In genomic region chr1:211889307-211890090, GRCh38 we compare ENCODE assay signal across 7 cellular contexts. TPM values are rescaled to one million over a fixed set of nuclear protein-coding genes. Genes with fewer than 3 reads are reported as not detected.
A peak's percentile ranks its signal among the peaks of the same experiment; 100 is the strongest.
DNase-seq lines count a peak whose midpoint lies in the region; ATAC-seq, FAIRE-seq and TF ChIP-seq lines count a peak whose summit lies in the region.
"Not testable (repeated sequence)": the region's sequence is repeated elsewhere in the genome, so short reads cannot be mapped to it uniquely, and the experiment has no call there.

No MANE protein-coding gene starts in this region.

- TF ChIP-seq RAD21 in K562 (CRISPR knock-in tag; conservative IDR thresholded peaks at IDR 0.05 in 1 of 2, IDR thresholded peaks at IDR 0.05 in 1 of 2): not testable (repeated sequence)

- not testable (repeated sequence) for H3K9me3 Mint-ChIP-seq in neural progenitor cell

- not testable (repeated sequence) for H3K36me3 ChIP-seq in NT2/D1 (ENCODE audit: insufficient read depth, insufficient read length, low read length); K562 (ENCODE audit: control insufficient read depth, insufficient read depth, low read length); esophagus muscularis mucosa; iPS-15b (ENCODE audit: control insufficient read depth, insufficient read depth, low read length); mesendoderm (ENCODE audit: control insufficient read depth, insufficient read depth, low read length); neural progenitor cell

- peak overlapping the region; percentile 79 for H3K4me3 Mint-ChIP-seq in neural progenitor cell

- not testable (repeated sequence) for H3K4me2 ChIP-seq in K562 (ENCODE audit: insufficient read depth, low read length); mesendoderm (ENCODE audit: low read length)
- peak overlapping the region; percentile 73 for H3K4me2 ChIP-seq in neural progenitor cell

- peak overlapping the region; percentile 82 for H3K56ac ChIP-seq in mesendoderm (ENCODE audit: low read length)

- H3K27ac Mint-ChIP-seq in neural progenitor cell: peak overlapping the region; percentile 33

- in situ Hi-C loops in K562 (cut with MboI): not testable (repeated sequence)

- H2BK5ac ChIP-seq in mesendoderm (ENCODE audit: low read length): not testable (repeated sequence)

- not testable (repeated sequence) for BruUV-seq in K562 (replicated peaks; lab: Mats Ljungman, UMichigan)

- ATAC-seq in K562: not testable (repeated sequence)

- H3K4ac ChIP-seq in mesendoderm (ENCODE audit: low read depth, low read length): not testable (repeated sequence)

- not testable (repeated sequence) for FAIRE-seq in K562 (lab: Jason Lieb, UNC)

- H2BK15ac ChIP-seq in mesendoderm (replicated peaks; ENCODE audit: low read depth): not testable (repeated sequence)

- TF ChIP-seq EP300 in K562 (IDR thresholded peaks at IDR 0.05; ENCODE audit: low read length); esophagus muscularis mucosa (IDR thresholded peaks at IDR 0.05): not testable (repeated sequence)

- not testable (repeated sequence) for H3K27me3 ChIP-seq in NT2/D1 (ENCODE audit: insufficient read depth, insufficient read length); esophagus muscularis mucosa; iPS-15b (ENCODE audit: control insufficient read depth, insufficient read depth, low read length); mesendoderm (ENCODE audit: insufficient read depth, low read length, poor library complexity); neural progenitor cell
- peaks cover 13 to 19% of the 10 kb centered on the region in 2 experiments for H3K27me3 ChIP-seq in K562 (ENCODE audit: control insufficient read depth in 2 of 2, insufficient read depth in 2 of 2, low read length in 2 of 2)

- H3K18ac ChIP-seq in mesendoderm (ENCODE audit: low read length): peak overlapping the region; percentile 32

- not testable (repeated sequence) for H3K4me1 ChIP-seq in NT2/D1 (ENCODE audit: insufficient read depth, insufficient read length); K562 (replicated peaks in 1 of 2; ENCODE audit: control insufficient read depth in 2 of 2, insufficient read depth in 2 of 2, low read length in 2 of 2); esophagus muscularis mucosa; iPS-15b (ENCODE audit: control insufficient read depth, insufficient read depth, low read length); mesendoderm (ENCODE audit: control insufficient read depth, low read depth, low read length); neural progenitor cell

- CTCF ChIA-PET in K562 (lab: Yijun Ruan, JAX; ENCODE audit: low intra/inter-chr PET ratio): not testable (repeated sequence)

- H3K4me3 ChIP-seq in GM08714 (ENCODE audit: low read length) (peak overlapping the region; percentile 40; the same call in 1 of the 2 replicates), NT2/D1 (ENCODE audit: insufficient read length, low read depth) (peak overlapping the region; percentile 29), esophagus muscularis mucosa (peak overlapping the region in 3 of 4 donors; percentile 14 to 28 (median 16)), iPS-15b (ENCODE audit: low read depth, low read length) (peak overlapping the region; percentile 42), neural progenitor cell (peak overlapping the region; percentile 49)
- H3K4me3 ChIP-seq in K562; mesendoderm (ENCODE audit: low read length): not testable (repeated sequence)

- H3K9ac ChIP-seq in NT2/D1 (ENCODE audit: insufficient read length, low read depth) (peak overlapping the region; percentile 59), iPS-15b (ENCODE audit: low read depth, low read length) (peak overlapping the region; percentile 74), mesendoderm (ENCODE audit: low read length) (peak overlapping the region; percentile 50)
- H3K9ac ChIP-seq in K562 (ENCODE audit: insufficient read depth in 1 of 2, low read depth in 2 of 2, low read length in 2 of 2); neural progenitor cell: not testable (repeated sequence)

- not testable (repeated sequence) for H4K8ac ChIP-seq in mesendoderm (ENCODE audit: low read depth, low read length)

- POLR2A ChIA-PET in K562 (lab: Yijun Ruan, JAX): not testable (repeated sequence)

- not testable (repeated sequence) for TF ChIP-seq CTCF in K562 (IDR thresholded peaks at IDR 0.05 in 2 of 3, conservative IDR thresholded peaks at IDR 0.05 in 1 of 3; ENCODE audit: insufficient read depth in 2 of 3, low read depth in 1 of 3, low read length in 3 of 3); esophagus muscularis mucosa (IDR thresholded peaks at IDR 0.05); neural progenitor cell (IDR thresholded peaks at IDR 0.05)

- not testable (repeated sequence) for H3F3A ChIP-seq in neural progenitor cell (ENCODE audit: low read depth)

- not testable (repeated sequence) for H3K36me3 Mint-ChIP-seq in neural progenitor cell

- not testable (repeated sequence) for H4K20me1 ChIP-seq in K562 (replicated peaks; ENCODE audit: control insufficient read depth, insufficient read depth, low read length); neural progenitor cell (ENCODE audit: low read depth)

- peak; percentile 23 for DNase-seq in NT2/D1 (ENCODE audit: low read depth, low spot score)
- not testable (repeated sequence) for DNase-seq in K562 (ENCODE audit: extremely low read depth in 1 of 4, low spot score in 3 of 4); esophagus muscularis mucosa (ENCODE audit: extremely low spot score)
- peak; percentile 48 for DNase-seq in mesendoderm
- peak; percentile 58 for DNase-seq in neural progenitor cell (ENCODE audit: low spot score)

- H3K4me1 Mint-ChIP-seq in neural progenitor cell: peaks cover 30% of the 10 kb centered on the region

- not testable (repeated sequence) for H3K79me2 ChIP-seq in K562 (ENCODE audit: control insufficient read depth, insufficient read depth, low read length); mesendoderm (ENCODE audit: control insufficient read depth, insufficient read depth, low read length); neural progenitor cell (ENCODE audit: low read depth)

- not testable (repeated sequence) for H3K27ac ChIP-seq in K562 (ENCODE audit: extremely low read depth, low read depth, low read length); esophagus muscularis mucosa (replicated peaks in 1 of 4); mesendoderm (ENCODE audit: low read depth, low read length); neural progenitor cell

- H3K27me3 Mint-ChIP-seq in neural progenitor cell (ENCODE audit: insufficient read depth, low read depth): peaks cover 15% of the 10 kb centered on the region

- not testable (repeated sequence) for H3K9me1 ChIP-seq in K562 (ENCODE audit: control insufficient read depth, insufficient read depth, low read length)

- TF ChIP-seq POLR2A in K562 (conservative IDR thresholded peaks at IDR 0.05); esophagus muscularis mucosa (IDR thresholded peaks at IDR 0.05; ENCODE audit: low read depth): not testable (repeated sequence)

- intact Hi-C loops in K562 (cut with micrococcal nuclease); esophagus muscularis mucosa (cut with DNase I): not testable (repeated sequence)

- not testable (repeated sequence) for H3K23ac ChIP-seq in mesendoderm (ENCODE audit: low read length)

- H2AFZ ChIP-seq in K562 (ENCODE audit: low read depth, low read length): not testable (repeated sequence)
- H2AFZ ChIP-seq in neural progenitor cell (replicated peaks): peak overlapping the region; percentile 91

- H3K9me3 ChIP-seq in NT2/D1 (ENCODE audit: insufficient read depth, low read length); K562 (replicated peaks; ENCODE audit: control insufficient read depth, insufficient read depth, low read depth, low read length); esophagus muscularis mucosa; iPS-15b (ENCODE audit: control insufficient read depth, insufficient read depth, low read length); neural progenitor cell (ENCODE audit: low read depth): not testable (repeated sequence)

- not testable (repeated sequence) for H3K79me1 ChIP-seq in mesendoderm (ENCODE audit: low read length)

- 56% methylated on average over 16 of the region's 50 CpGs for WGBS in K562 (ENCODE audit: insufficient coverage, low coverage, missing lambda C conversion rate)
- WGBS in esophagus muscularis mucosa: 69% methylated on average over 23 of the region's 50 CpGs
- no CpG with 5 or more reads among the region's 50 CpGs for WGBS in mesendoderm (ENCODE audit: extremely low coverage, insufficient coverage, low lambda C conversion rate)

- not testable (repeated sequence) for H2AK5ac ChIP-seq in mesendoderm (ENCODE audit: low read length)

- H2BK120ac ChIP-seq in mesendoderm (ENCODE audit: low read depth, low read length): not testable (repeated sequence)

- not testable (repeated sequence) for H4K5ac ChIP-seq in mesendoderm (ENCODE audit: low read length)

RNA-seq across cellular contexts. Expression of gene LPGAT1, which starts 58.9 kb away (rescaled TPM):
- total RNA-seq in K562 (2011; cell fraction: chromatin; rRNA removed; ENCODE audit: low replicate concordance): 15.4 and 34.1 TPM in 2 replicates
- total RNA-seq in K562 (2011; cell fraction: nucleolus; rRNA removed): 7.3 and 17.6 TPM in 2 replicates
- total RNA-seq in K562 (2011; cell fraction: nucleoplasm; rRNA removed): 27.4 and 42.4 TPM in 2 replicates
- total RNA-seq in K562 (2014; rRNA removed): 16.8 and 31.1 TPM in 2 replicates
- total RNA-seq in K562 (2014; rRNA removed; fragmentation: Illumina TruSeq; extraction: Trizol): 25.7 and 29.2 TPM in 2 replicates
- 16.2 and 17.5 TPM in 2 replicates for total RNA-seq in K562 (2015; rRNA removed; fragmentation: Illumina TruSeq; extraction: Trizol)
- 30.5 and 31.4 TPM in 2 replicates for total RNA-seq in K562 (2021)
- polyA plus RNA-seq in K562 (2011; rRNA removed): 10.8 and 13.0 TPM in 2 replicates
- polyA plus RNA-seq in K562 (2011; cell fraction: cytosol; rRNA removed): 5.5 and 8.1 TPM in 2 replicates
- polyA plus RNA-seq in K562 (2011; cell fraction: nucleus; rRNA removed): 5.7 and 6.9 TPM in 2 replicates
- polyA plus RNA-seq in K562 (2012): 6.4 and 8.6 TPM in 2 replicates
- polyA plus RNA-seq in K562 (2014; fragmentation: Illumina TruSeq; extraction: Trizol): 12.8 and 13.9 TPM in 2 replicates
- 1 to 10 TPM; 5.7 to 6.7 TPM for polyA plus RNA-seq in K562 (2014; fragmentation: Nextera tagmentation; extraction: Ambion mirVana)
- polyA plus RNA-seq in K562 (2014; rRNA removed): 10.3 and 16.3 TPM in 2 replicates
- 27.4 and 36.2 TPM in 2 replicates for polyA minus RNA-seq in K562 (2011; rRNA and poly(A)+ RNA removed)
- polyA minus RNA-seq in K562 (2011; cell fraction: cytosol; rRNA and poly(A)+ RNA removed): 15.5 and 22.9 TPM in 2 replicates
- 12.3 and 16.3 TPM in 2 replicates for polyA minus RNA-seq in K562 (2011; cell fraction: nucleus; rRNA and poly(A)+ RNA removed)
- 10 to 100 TPM; 49.0 to 76.2 (median 62.2) TPM for total RNA-seq in esophagus muscularis mucosa
- 4.2 TPM for polyA plus RNA-seq in mesendoderm (2013, experiment 1 of 2)
- 4.8 TPM for polyA plus RNA-seq in mesendoderm (2013, experiment 2 of 2)
- 3.8 and 5.7 TPM in 2 replicates for total RNA-seq in neural progenitor cell (ENCODE audit: low replicate concordance)
